ENCODE assay signal across 1 cellular context in the genomic region with DNA sequence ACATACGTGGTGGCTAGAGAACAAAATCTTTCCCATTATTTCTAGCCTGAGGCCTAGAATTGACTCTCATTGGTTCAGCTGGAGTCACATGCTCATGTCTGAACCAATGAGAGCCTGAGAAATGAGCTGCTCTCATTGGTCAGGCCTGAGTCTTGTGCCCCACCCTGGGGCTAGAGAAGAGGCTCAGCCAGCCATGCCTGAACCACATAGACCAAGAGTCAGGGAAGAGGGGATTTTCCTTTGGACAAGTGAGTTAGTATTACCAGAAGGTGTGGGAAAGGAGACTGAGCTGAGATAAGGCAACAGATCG.
TF ChIP-seq lines count a peak whose summit lies in the region.

No MANE protein-coding gene starts in this region.

TF ChIP-seq in HCT116, 20 proteins besides CTCF, POLR2A, EP300 and RAD21:
- TF ChIP-seq, protein P1, sequence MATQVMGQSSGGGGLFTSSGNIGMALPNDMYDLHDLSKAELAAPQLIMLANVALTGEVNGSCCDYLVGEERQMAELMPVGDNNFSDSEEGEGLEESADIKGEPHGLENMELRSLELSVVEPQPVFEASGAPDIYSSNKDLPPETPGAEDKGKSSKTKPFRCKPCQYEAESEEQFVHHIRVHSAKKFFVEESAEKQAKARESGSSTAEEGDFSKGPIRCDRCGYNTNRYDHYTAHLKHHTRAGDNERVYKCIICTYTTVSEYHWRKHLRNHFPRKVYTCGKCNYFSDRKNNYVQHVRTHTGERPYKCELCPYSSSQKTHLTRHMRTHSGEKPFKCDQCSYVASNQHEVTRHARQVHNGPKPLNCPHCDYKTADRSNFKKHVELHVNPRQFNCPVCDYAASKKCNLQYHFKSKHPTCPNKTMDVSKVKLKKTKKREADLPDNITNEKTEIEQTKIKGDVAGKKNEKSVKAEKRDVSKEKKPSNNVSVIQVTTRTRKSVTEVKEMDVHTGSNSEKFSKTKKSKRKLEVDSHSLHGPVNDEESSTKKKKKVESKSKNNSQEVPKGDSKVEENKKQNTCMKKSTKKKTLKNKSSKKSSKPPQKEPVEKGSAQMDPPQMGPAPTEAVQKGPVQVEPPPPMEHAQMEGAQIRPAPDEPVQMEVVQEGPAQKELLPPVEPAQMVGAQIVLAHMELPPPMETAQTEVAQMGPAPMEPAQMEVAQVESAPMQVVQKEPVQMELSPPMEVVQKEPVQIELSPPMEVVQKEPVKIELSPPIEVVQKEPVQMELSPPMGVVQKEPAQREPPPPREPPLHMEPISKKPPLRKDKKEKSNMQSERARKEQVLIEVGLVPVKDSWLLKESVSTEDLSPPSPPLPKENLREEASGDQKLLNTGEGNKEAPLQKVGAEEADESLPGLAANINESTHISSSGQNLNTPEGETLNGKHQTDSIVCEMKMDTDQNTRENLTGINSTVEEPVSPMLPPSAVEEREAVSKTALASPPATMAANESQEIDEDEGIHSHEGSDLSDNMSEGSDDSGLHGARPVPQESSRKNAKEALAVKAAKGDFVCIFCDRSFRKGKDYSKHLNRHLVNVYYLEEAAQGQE (IDR thresholded peaks at IDR 0.05; ENCODE audit: low read depth): no peak
- TF ChIP-seq, protein P2, sequence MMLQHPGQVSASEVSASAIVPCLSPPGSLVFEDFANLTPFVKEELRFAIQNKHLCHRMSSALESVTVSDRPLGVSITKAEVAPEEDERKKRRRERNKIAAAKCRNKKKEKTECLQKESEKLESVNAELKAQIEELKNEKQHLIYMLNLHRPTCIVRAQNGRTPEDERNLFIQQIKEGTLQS (IDR thresholded peaks at IDR 0.05): no peak
- TF ChIP-seq, protein P3, sequence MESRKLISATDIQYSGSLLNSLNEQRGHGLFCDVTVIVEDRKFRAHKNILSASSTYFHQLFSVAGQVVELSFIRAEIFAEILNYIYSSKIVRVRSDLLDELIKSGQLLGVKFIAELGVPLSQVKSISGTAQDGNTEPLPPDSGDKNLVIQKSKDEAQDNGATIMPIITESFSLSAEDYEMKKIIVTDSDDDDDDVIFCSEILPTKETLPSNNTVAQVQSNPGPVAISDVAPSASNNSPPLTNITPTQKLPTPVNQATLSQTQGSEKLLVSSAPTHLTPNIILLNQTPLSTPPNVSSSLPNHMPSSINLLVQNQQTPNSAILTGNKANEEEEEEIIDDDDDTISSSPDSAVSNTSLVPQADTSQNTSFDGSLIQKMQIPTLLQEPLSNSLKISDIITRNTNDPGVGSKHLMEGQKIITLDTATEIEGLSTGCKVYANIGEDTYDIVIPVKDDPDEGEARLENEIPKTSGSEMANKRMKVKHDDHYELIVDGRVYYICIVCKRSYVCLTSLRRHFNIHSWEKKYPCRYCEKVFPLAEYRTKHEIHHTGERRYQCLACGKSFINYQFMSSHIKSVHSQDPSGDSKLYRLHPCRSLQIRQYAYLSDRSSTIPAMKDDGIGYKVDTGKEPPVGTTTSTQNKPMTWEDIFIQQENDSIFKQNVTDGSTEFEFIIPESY (IDR thresholded peaks at IDR 0.05; ENCODE audit: extremely low read depth, insufficient replicate concordance, low read length): no peak
- TF ChIP-seq EZH2 (IDR thresholded peaks at IDR 0.05) (no peak), CEBPB (IDR thresholded peaks at IDR 0.05; ENCODE audit: low read depth) (no peak), SP1 (IDR thresholded peaks at IDR 0.05; ENCODE audit: low read depth) (no peak), CBX3 (IDR thresholded peaks at IDR 0.05; ENCODE audit: low read depth) (no peak), ZNF274 (IDR thresholded peaks at IDR 0.05; ENCODE audit: low read depth, low read length) (no peak), SRF (IDR thresholded peaks at IDR 0.05; ENCODE audit: low read depth) (no peak), ZFX (IDR thresholded peaks at IDR 0.05) (no peak), YY1 (IDR thresholded peaks at IDR 0.05; ENCODE audit: extremely low read depth, insufficient replicate concordance, low read depth, low read length) (no peak), MAX (IDR thresholded peaks at IDR 0.05) (no peak), POLR2AphosphoS5 (IDR thresholded peaks at IDR 0.05; ENCODE audit: low read depth, low read length) (no peak), JUND (IDR thresholded peaks at IDR 0.05) (no peak), FOSL1 (IDR thresholded peaks at IDR 0.05; ENCODE audit: low read depth) (no peak), ELF1 (IDR thresholded peaks at IDR 0.05; ENCODE audit: borderline replicate concordance, low read depth) (no peak), EZH2phosphoT487 (IDR thresholded peaks at IDR 0.05; ENCODE audit: borderline replicate concordance) (no peak)
TF ChIP-seq in HCT116: peak in this region for 0.
